ENCODE assay signal across 28 cellular contexts in the genomic region with DNA sequence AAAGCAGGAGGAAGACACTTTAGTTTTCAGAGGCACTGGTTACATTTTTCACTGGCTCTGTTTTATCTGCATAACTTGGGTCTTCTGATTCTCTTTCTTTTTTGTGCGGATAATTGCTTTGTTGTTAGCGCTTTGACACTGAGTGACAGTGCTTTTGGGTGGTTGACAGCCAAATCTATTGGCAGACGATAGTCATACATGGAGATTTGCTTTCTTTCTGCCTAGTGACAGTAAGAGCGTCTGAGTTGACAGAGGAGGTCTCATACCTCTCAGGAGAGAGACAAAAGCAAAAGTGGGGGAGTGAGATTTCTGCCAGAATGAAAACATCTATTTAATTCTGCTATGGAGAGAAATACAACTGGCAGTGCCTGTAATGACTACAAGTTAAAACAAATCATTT.
"Had no signal": no experiment of that assay in that cellular context is flagged by ENCODE, and none has a peak within 500 bp of the region (broad histone marks: within the 10 kb centered on the region; RNA-seq: fewer than 3 reads in every experiment).

No MANE protein-coding gene starts in this region.

- ATAC-seq: naive thymus-derived CD8-positive, alpha-beta T cell; natural killer cell treated with Interleukin-12 subunit alpha and Interleukin-12 subunit beta and Interleukin-15 and Interleukin-18, amount 100 ng/mL, for 72 hours; pancreas; right cardiac atrium; right lobe of liver; stimulated activated memory B cell treated with anti-CD40 and anti-IgM and Interleukin-4, amounts not matched to agents 10 μg/mL and 1 μg/mL and 100 μg/mL, for 72 hours; stimulated activated naive CD8-positive, alpha-beta T cell treated with anti-CD3 and anti-CD28 coated beads, Interleukin-15, amount 100 ng/mL, for 72 hours; stimulated activated naive CD8-positive, alpha-beta T cell treated with anti-CD3 and anti-CD28 coated beads, Interleukin-15, Interleukin-2, amounts not matched to agents 100 U/mL and 50 U/mL, for 24 hours; upper lobe of right lung had no signal

- H3K4me1 ChIP-seq: neural progenitor cell, pancreas, prostate gland, right lobe of liver, sigmoid colon, suprapubic skin, testis, tibial artery, transverse colon, upper lobe of right lung, uterus had no signal

- H3K27ac ChIP-seq: neural progenitor cell, neutrophil, pancreas, prostate gland, right lobe of liver, sigmoid colon, suprapubic skin, testis, tibial artery, transverse colon, upper lobe of right lung, uterus had no signal

- H3K4me2 ChIP-seq: neural progenitor cell had no signal

- H3K36me3 ChIP-seq: neural progenitor cell, neutrophil, pancreas, prostate gland, right lobe of liver, sigmoid colon, suprapubic skin, tibial artery, transverse colon, upper lobe of right lung, uterus had no signal

- H3K27me3 ChIP-seq: neural progenitor cell, neutrophil, pancreas, right lobe of liver, sigmoid colon, suprapubic skin, testis, tibial artery, transverse colon, upper lobe of right lung, uterus had no signal

- H3K4me3 ChIP-seq: neural progenitor cell, pancreas, prostate gland, right lobe of liver, sigmoid colon, suprapubic skin, testis, tibial artery, transverse colon, upper lobe of right lung, uterus had no signal

- DNase-seq: naive B cell; naive thymus-derived CD8-positive, alpha-beta T cell; nephron progenitor cell; pancreas; right cardiac atrium; right lobe of liver; sigmoid colon; small intestine; stimulated activated CD4-positive, alpha-beta T cell treated with anti-CD3 and anti-CD28 coated beads, Interleukin-12 subunit alpha, Interleukin-12 subunit beta, amount 100 ng/mL, for 4 hours; stimulated activated CD4-positive, alpha-beta T cell treated with anti-CD3 and anti-CD28 coated beads, Interleukin-1b, Interleukin-23, amount 100 ng/mL, for 48 hours; stimulated activated CD4-positive, alpha-beta T cell treated with anti-CD3 and anti-CD28 coated beads, Interleukin-4, amount 100 ng/mL, for 1 hour; stimulated activated CD4-positive, alpha-beta T cell treated with anti-CD3 and anti-CD28 coated beads, Interleukin-4, amount 100 ng/mL, for 4 hours; stimulated activated CD8-positive, alpha-beta memory T cell treated with anti-CD3 and anti-CD28 coated beads, Interleukin-4, amount 100 ng/mL, for 48 hours; stimulated activated naive CD4-positive, alpha-beta T cell; stimulated activated naive CD8-positive, alpha-beta T cell treated with anti-CD3 and anti-CD28 coated beads, Interleukin-15, amount 100 ng/mL, for 72 hours; stimulated activated naive CD8-positive, alpha-beta T cell treated with anti-CD3 and anti-CD28 coated beads, Interleukin-15, Interleukin-2, amounts not matched to agents 100 U/mL and 50 U/mL, for 24 hours; substantia nigra; testis; tibial artery; transverse colon; upper lobe of right lung; uterus had no signal

- H3K9ac ChIP-seq: neural progenitor cell had no signal

- H3K9me3 ChIP-seq: neutrophil, pancreas, prostate gland, right lobe of liver, sigmoid colon, suprapubic skin, testis, tibial artery, transverse colon, upper lobe of right lung, uterus had no signal

- FAIRE-seq: pancreas, small intestine had no signal
